Comparison of ENCODE assay signal across 10 cellular contexts in the genomic region with DNA sequence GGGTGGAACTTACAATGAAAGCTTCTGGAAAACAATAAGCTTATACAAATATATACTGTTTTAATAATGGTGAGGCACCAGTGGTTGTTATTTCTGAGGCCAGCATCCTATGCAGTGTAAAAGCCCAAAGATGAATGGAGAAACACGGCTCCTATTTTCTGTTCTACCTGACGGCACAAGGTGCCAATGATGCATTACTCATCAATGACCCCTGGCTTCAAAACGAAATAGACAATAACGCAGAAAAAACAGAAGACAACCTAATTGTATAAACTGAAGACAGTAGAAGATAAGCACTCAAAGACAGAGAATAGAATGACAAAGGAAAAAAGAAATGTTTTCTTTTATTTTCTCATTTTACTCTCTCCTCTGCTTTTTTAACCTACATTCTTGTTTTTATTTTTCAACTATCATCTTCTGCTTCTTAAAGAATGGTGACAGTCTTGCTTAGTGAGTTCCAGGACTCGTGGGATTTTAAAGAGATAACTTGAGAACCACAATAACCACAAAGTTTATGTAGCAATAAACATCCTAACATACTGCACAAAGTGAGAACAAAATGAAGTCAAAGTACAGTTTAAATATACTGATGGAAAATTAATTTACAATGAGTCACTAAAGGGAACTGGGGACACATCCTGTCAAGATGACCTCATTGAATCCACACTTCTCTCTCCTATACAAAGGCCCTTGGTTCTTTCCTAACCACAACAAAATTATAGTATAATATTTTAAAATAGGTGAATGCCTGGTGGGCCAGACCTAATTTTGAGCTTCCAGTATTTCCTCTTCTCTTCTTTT.
DNase-seq lines count a peak whose midpoint lies in the region; ATAC-seq lines count a peak whose summit lies in the region.
"Had no signal": no experiment of that assay in that cellular context is flagged by ENCODE, and none has a peak within 500 bp of the region (broad histone marks: within the 10 kb centered on the region; RNA-seq: fewer than 3 reads in every experiment).

No MANE protein-coding gene starts in this region.

- H3K36me3 Mint-ChIP-seq in activated naive CD8-positive, alpha-beta T cell treated with anti-CD3 and anti-CD28 coated beads, Interleukin-2, amount 50 U/mL, for 24 hours (ENCODE audit: low read depth), result no peaks in the 10 kb centered on the region
- H3K36me3 Mint-ChIP-seq: stimulated activated naive B cell treated with anti-CD40 and anti-IgM and Interleukin-4, amounts not matched to agents 10 μg/mL and 1 μg/mL and 100 μg/mL, for 72 hours had no signal

- H3K9me3 Mint-ChIP-seq in activated naive CD8-positive, alpha-beta T cell treated with anti-CD3 and anti-CD28 coated beads, Interleukin-2, amount 50 U/mL, for 24 hours, result no peaks in the 10 kb centered on the region
- H3K9me3 Mint-ChIP-seq: stimulated activated naive B cell treated with anti-CD40 and anti-IgM and Interleukin-4, amounts not matched to agents 10 μg/mL and 1 μg/mL and 100 μg/mL, for 72 hours had no signal

- no peak overlapping the region for H3K4me3 Mint-ChIP-seq in activated naive CD8-positive, alpha-beta T cell treated with anti-CD3 and anti-CD28 coated beads, Interleukin-2, amount 50 U/mL, for 24 hours
- H3K4me3 Mint-ChIP-seq: stimulated activated naive B cell treated with anti-CD40 and anti-IgM and Interleukin-4, amounts not matched to agents 10 μg/mL and 1 μg/mL and 100 μg/mL, for 72 hours had no signal

- no peak overlapping the region for H3K27ac Mint-ChIP-seq in activated naive CD8-positive, alpha-beta T cell treated with anti-CD3 and anti-CD28 coated beads, Interleukin-2, amount 50 U/mL, for 24 hours
- H3K27ac Mint-ChIP-seq: stimulated activated naive B cell treated with anti-CD40 and anti-IgM and Interleukin-4, amounts not matched to agents 10 μg/mL and 1 μg/mL and 100 μg/mL, for 72 hours had no signal

- peaks cover 22% of the 10 kb centered on the region for H3K4me1 Mint-ChIP-seq in activated naive CD8-positive, alpha-beta T cell treated with anti-CD3 and anti-CD28 coated beads, Interleukin-2, amount 50 U/mL, for 24 hours
- H3K4me1 Mint-ChIP-seq: stimulated activated naive B cell treated with anti-CD40 and anti-IgM and Interleukin-4, amounts not matched to agents 10 μg/mL and 1 μg/mL and 100 μg/mL, for 72 hours had no signal

- peak; percentile 84 for ATAC-seq in activated naive CD8-positive, alpha-beta T cell treated with anti-CD3 and anti-CD28 coated beads, Interleukin-2, amount 50 U/mL, for 24 hours
- ATAC-seq in HG03565 (IDR thresholded peaks at IDR 0.05; ENCODE audit: unreplicated experiment) (no peak), GM18517 (IDR thresholded peaks at IDR 0.05; ENCODE audit: unreplicated experiment) (no peak)
- ATAC-seq: stimulated activated naive B cell treated with anti-CD40 and anti-IgM and Interleukin-4, amounts not matched to agents 10 μg/mL and 1 μg/mL and 100 μg/mL, for 72 hours had no signal

- peaks cover 4% of the 10 kb centered on the region for H3K27me3 Mint-ChIP-seq in activated naive CD8-positive, alpha-beta T cell treated with anti-CD3 and anti-CD28 coated beads, Interleukin-2, amount 50 U/mL, for 24 hours

- peak; percentile 33 for DNase-seq in AG20443 (ENCODE audit: low spot score)
- peak; percentile 56 to 62 for DNase-seq in Kasumi-1 (lab: John Stamatoyannopoulos, UW)
- no peak for DNase-seq in activated naive CD8-positive, alpha-beta T cell treated with anti-CD3 and anti-CD28 coated beads, Interleukin-2, amount 50 U/mL, for 24 hours
- peak; percentile 91 for DNase-seq in kidney glomerular epithelial cell (lab: John Stamatoyannopoulos, UW)
- DNase-seq in activated CD4-positive, CD25-positive, alpha-beta regulatory T cell (lab: John Stamatoyannopoulos, UW), result no peak
- no peak for DNase-seq in NCI-H146 treated with DMSO at 0.1 percent for 48 hours (lab: John Stamatoyannopoulos, UW; ENCODE audit: unreplicated experiment)
- DNase-seq: Right ventricle myocardium superior; stimulated activated naive B cell treated with anti-CD40 and anti-IgM and Interleukin-4, amounts not matched to agents 10 μg/mL and 1 μg/mL and 100 μg/mL, for 72 hours had no signal

Comparison
In these comparisons a context has a peak if more than half of its experiments do, and no peak if none do; other contexts are left out.
1. DNase-seq: peak in AG20443 (single experiment), Kasumi-1 (2 of 2) and kidney glomerular epithelial cell (single experiment); none in activated naive CD8-positive, alpha-beta T cell treated with anti-CD3 and anti-CD28 coated beads, Interleukin-2, amount 50 U/mL, for 24 hours (single experiment), activated CD4-positive, CD25-positive, alpha-beta regulatory T cell (0 of 4) and NCI-H146 treated with DMSO at 0.1 percent for 48 hours (single experiment).